8 cellular contexts compared by ENCODE assay signal in the genomic region with DNA sequence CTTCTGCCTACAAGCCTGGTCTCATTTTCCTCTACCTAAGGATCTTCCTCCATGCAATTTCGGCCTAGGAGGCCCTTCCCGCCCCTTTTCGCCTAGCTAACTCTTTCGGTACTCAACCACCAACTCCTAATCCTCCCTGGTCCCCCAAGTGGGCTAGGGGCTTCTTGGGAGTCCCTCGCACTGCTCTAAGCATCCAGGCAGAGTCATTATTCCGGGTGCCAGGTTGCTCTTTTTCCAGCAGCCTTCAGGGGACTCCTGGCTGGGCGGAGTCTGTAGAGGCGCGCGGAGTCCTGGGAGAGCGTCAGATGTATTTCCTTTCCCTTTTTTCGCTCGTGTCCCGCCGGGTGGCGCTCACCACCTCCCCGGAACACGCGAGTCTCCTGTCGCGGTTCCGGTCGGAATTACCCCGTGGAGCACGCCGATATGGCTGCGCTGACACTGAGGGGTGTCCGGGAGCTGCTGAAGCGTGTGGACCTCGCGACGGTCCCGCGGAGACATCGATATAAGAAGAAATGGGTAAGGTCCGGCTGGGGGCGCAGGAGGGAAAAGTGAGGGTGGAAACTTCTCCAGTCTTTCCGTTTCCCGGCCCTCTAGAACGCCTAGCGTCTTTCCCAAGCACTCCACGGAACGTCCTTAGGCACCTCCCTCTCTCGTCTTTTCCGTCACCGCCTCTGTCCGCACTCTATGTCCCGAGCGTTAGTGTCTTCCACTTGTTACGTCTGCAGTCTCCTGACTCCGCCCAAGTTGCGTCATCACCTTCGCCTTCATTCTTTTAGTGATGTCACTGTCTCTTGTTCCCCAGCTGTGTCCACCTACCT. TPM values are rescaled to one million over a fixed set of nuclear protein-coding genes. Genes with fewer than 3 reads are reported as not detected.
DNase-seq lines count a peak whose midpoint lies in the region; ATAC-seq and TF ChIP-seq lines count a peak whose summit lies in the region.

A gene (plus strand): TSS at position 404 of the 818 bp plus-strand sequence. CDS start 20 bp downstream, at position 424.

- H3K9me3 Mint-ChIP-seq in activated CD4-positive, alpha-beta T cell treated with anti-CD3 and anti-CD28 coated beads for 36 hours (ENCODE audit: low read depth): no peaks in the 10 kb centered on the region

- H3K27ac Mint-ChIP-seq in activated CD4-positive, alpha-beta T cell treated with anti-CD3 and anti-CD28 coated beads for 36 hours: peak within 1 kb of the TSS; percentile 99

- ATAC-seq in GM19043 (IDR thresholded peaks at IDR 0.05; ENCODE audit: low read depth, unreplicated experiment) (peak; percentile 76), HG03378 (IDR thresholded peaks at IDR 0.05; ENCODE audit: unreplicated experiment) (peak; percentile 65)
- ATAC-seq in activated CD4-positive, alpha-beta T cell treated with anti-CD3 and anti-CD28 coated beads for 36 hours: peak; percentile 94

- peak within 1 kb of the TSS; percentile 91 for H3K4me3 ChIP-seq in choroid plexus epithelial cell (ENCODE audit: low read depth, low read length)

- peak; percentile 67 for TF ChIP-seq CTCF in choroid plexus epithelial cell (conservative IDR thresholded peaks at IDR 0.05; ENCODE audit: low read depth, low read length)

- H3K36me3 Mint-ChIP-seq in activated CD4-positive, alpha-beta T cell treated with anti-CD3 and anti-CD28 coated beads for 36 hours (ENCODE audit: low read depth): peaks cover 42% of the 10 kb centered on the region

- intact Hi-C loops in activated CD4-positive, alpha-beta T cell treated with anti-CD3 and anti-CD28 coated beads for 36 hours (cut with DNase I, micrococcal nuclease): loop anchor here (1.0 to 5.0 kb wide), 7 partner anchors 37 to 653 kb away; a partner anchor contains a TSS

- POLR2A ChIA-PET in activated CD4-positive, alpha-beta T cell treated with anti-CD3 and anti-CD28 coated beads for 36 hours (lab: Charles Lee): interaction anchor here (0.6 to 2.7 kb wide), 5 partner anchors 21 to 94 kb away, joined by 3 to 9 read pairs (median 3); a partner anchor contains a TSS

- CTCF ChIA-PET in activated CD4-positive, alpha-beta T cell treated with anti-CD3 and anti-CD28 coated beads for 36 hours (lab: Charles Lee): interaction anchor here (0.5 to 2.6 kb wide), 14 partner anchors 10 to 494 kb away, joined by 3 to 10 read pairs (median 4); a partner anchor contains a TSS

- peaks cover 44% of the 10 kb centered on the region for H3K4me1 Mint-ChIP-seq in activated CD4-positive, alpha-beta T cell treated with anti-CD3 and anti-CD28 coated beads for 36 hours

- DNase-seq in Ammon's horn (ENCODE audit: low spot score) (peak; percentile 96), NCI-H460 (ENCODE audit: extremely low read depth, low read depth) (peak; percentile 88), choroid plexus epithelial cell (ENCODE audit: low read depth) (peak; percentile 96), kidney glomerular epithelial cell (lab: John Stamatoyannopoulos, UW) (peak; percentile 97)
- DNase-seq in activated CD4-positive, alpha-beta T cell treated with anti-CD3 and anti-CD28 coated beads for 36 hours: peak; percentile 93
- DNase-seq in stimulated activated CD4-positive, alpha-beta T cell treated with anti-CD3 and anti-CD28 coated beads, Interleukin-1b, Interleukin-23, amount 100 ng/mL, for 1 hour (ENCODE audit: low read depth in 2 of 2): peak; percentile 63 to 70

- H3K27me3 Mint-ChIP-seq in activated CD4-positive, alpha-beta T cell treated with anti-CD3 and anti-CD28 coated beads for 36 hours: no peaks in the 10 kb centered on the region

- peak within 1 kb of the TSS; percentile 87 for H3K4me3 Mint-ChIP-seq in activated CD4-positive, alpha-beta T cell treated with anti-CD3 and anti-CD28 coated beads for 36 hours

RNA-seq across cellular contexts. Expression of the gene that starts here (rescaled TPM):
- 24.7 and 25.8 TPM in 2 replicates for total RNA-seq in NCI-H460 (2014; rRNA removed; shearing (Covaris generic))
- polyA plus RNA-seq in NCI-H460 (2014; cell fraction: nucleus; rRNA removed): 13.8 and 20.8 TPM in 2 replicates
- 10 to 100 TPM; 26.1 to 31.3 TPM for total RNA-seq in activated CD4-positive, alpha-beta T cell treated with anti-CD3 and anti-CD28 coated beads for 36 hours

Comparison
In these comparisons a context has a peak if more than half of its experiments do, and no peak if none do; other contexts are left out.
1. Peak in every context shown above with its lines: DNase-seq, ATAC-seq and H3K4me3 ChIP-seq.